In genomic region chr4:108272566-108272965, GRCh38 we compare ENCODE assay signal across 23 cellular contexts.
DNase-seq lines count a peak whose midpoint lies in the region; ATAC-seq, FAIRE-seq and TF ChIP-seq lines count a peak whose summit lies in the region.
"Had no signal": no experiment of that assay in that cellular context is flagged by ENCODE, and none has a peak within 500 bp of the region (broad histone marks: within the 10 kb centered on the region; RNA-seq: fewer than 3 reads in every experiment).

No MANE protein-coding gene starts in this region.

- POLR2A ChIA-PET in K562 (lab: Yijun Ruan, JAX) = interaction anchor here (0.7 kb wide), 1 partner anchor 12 kb away, joined by 3 read pairs; no protein-coding TSS in a partner anchor

- no peaks in the 10 kb centered on the region for H3K79me2 ChIP-seq in K562 (ENCODE audit: control insufficient read depth, insufficient read depth, low read length)

- no peak for TF ChIP-seq CTCF in K562 (IDR thresholded peaks at IDR 0.05 in 2 of 3, conservative IDR thresholded peaks at IDR 0.05 in 1 of 3; ENCODE audit: insufficient read depth in 2 of 3, low read depth in 1 of 3, low read length in 3 of 3)
- no peak for TF ChIP-seq CTCF in suprapubic skin (IDR thresholded peaks at IDR 0.05)

- no peak overlapping the region for H3K14ac ChIP-seq in mesenchymal stem cell (ENCODE audit: low read length in 2 of 2)

- no peak overlapping the region for H2AK5ac ChIP-seq in mesenchymal stem cell (ENCODE audit: low read length, severe bottlenecking)

- H3K23ac ChIP-seq in mesenchymal stem cell (ENCODE audit: low read length in 2 of 2) = no peak overlapping the region

- no peak for FAIRE-seq in K562 (lab: Jason Lieb, UNC)
- FAIRE-seq: A204.1, G401.6, GM12891, H1, pancreas, small intestine had no signal

- no peak for TF ChIP-seq POLR2A in K562 (conservative IDR thresholded peaks at IDR 0.05)
- no peak for TF ChIP-seq POLR2A in suprapubic skin (IDR thresholded peaks at IDR 0.05)

- no peaks in the 10 kb centered on the region for H3K36me3 ChIP-seq in K562 (ENCODE audit: control insufficient read depth, insufficient read depth, low read length)
- no peaks in the 10 kb centered on the region for H3K36me3 ChIP-seq in mesenchymal stem cell (ENCODE audit: control insufficient read depth in 1 of 2, insufficient read depth in 2 of 2, low read depth in 1 of 2, low read length in 2 of 2)
- H3K36me3 ChIP-seq in suprapubic skin = no peaks in the 10 kb centered on the region
- H3K36me3 ChIP-seq: esophagus muscularis mucosa, pancreas, Peyer's patch had no signal

- no peaks in the 10 kb centered on the region for H3K79me1 ChIP-seq in mesenchymal stem cell (replicated peaks; ENCODE audit: low read length, poor library complexity, severe bottlenecking)

- ATAC-seq in K562 (no peak; the same call in 2 of the 3 replicates), HG03196 (IDR thresholded peaks at IDR 0.05; ENCODE audit: unreplicated experiment) (no peak)
- ATAC-seq: left lobe of liver; stimulated activated effector memory CD8-positive, alpha-beta T cell treated with anti-CD3 and anti-CD28 coated beads, Interleukin-12 subunit alpha, Interleukin-12 subunit beta, amount 100 ng/mL, for 72 hours had no signal

- H3K4ac ChIP-seq in mesenchymal stem cell (ENCODE audit: low read depth in 1 of 2, low read length in 2 of 2) = no peak overlapping the region

- no TSS peak for BruUV-seq in K562 (replicated peaks; lab: Mats Ljungman, UMichigan)

- H3K9me1 ChIP-seq in K562 (ENCODE audit: control insufficient read depth, insufficient read depth, low read length) = no peaks in the 10 kb centered on the region

- TF ChIP-seq EP300 in K562 (IDR thresholded peaks at IDR 0.05; ENCODE audit: low read length) = no peak
- no peak for TF ChIP-seq EP300 in suprapubic skin (IDR thresholded peaks at IDR 0.05)

- H3K27me3 ChIP-seq in K562 (ENCODE audit: control insufficient read depth in 2 of 2, insufficient read depth in 2 of 2, low read length in 2 of 2) (no peaks in the 10 kb centered on the region), mesenchymal stem cell (ENCODE audit: control insufficient read depth in 1 of 2, insufficient read depth in 1 of 2, low read length in 2 of 2) (no peaks in the 10 kb centered on the region), suprapubic skin (no peaks in the 10 kb centered on the region)
- H3K27me3 ChIP-seq: esophagus muscularis mucosa, pancreas, Peyer's patch had no signal

- no peak for TF ChIP-seq RAD21 in K562 (CRISPR knock-in tag; conservative IDR thresholded peaks at IDR 0.05 in 1 of 2, IDR thresholded peaks at IDR 0.05 in 1 of 2)

- H3K9me3 ChIP-seq in K562 (replicated peaks; ENCODE audit: control insufficient read depth, insufficient read depth, low read depth, low read length) (no peaks in the 10 kb centered on the region), mesenchymal stem cell (ENCODE audit: control insufficient read depth, low read length) (no peaks in the 10 kb centered on the region), suprapubic skin (no peaks in the 10 kb centered on the region)
- H3K9me3 ChIP-seq: esophagus muscularis mucosa, pancreas, Peyer's patch had no signal

- H3K18ac ChIP-seq in mesenchymal stem cell (ENCODE audit: low read depth in 1 of 2, low read length in 2 of 2) = no peak overlapping the region

- intact Hi-C loops in K562 (cut with micrococcal nuclease) (no loop called here), head of caudate nucleus (cut with DNase I) (no loop called here)

- WGBS in K562 (ENCODE audit: insufficient coverage, low coverage, missing lambda C conversion rate) = 5% methylated on average over 2 of the region's 2 CpGs
- 0% methylated on average over 1 of the region's 2 CpGs for WGBS in mesenchymal stem cell
- 75% methylated on average over 2 of the region's 2 CpGs for WGBS in suprapubic skin

- H3K4me3 ChIP-seq in K562 = no peak overlapping the region
- H3K4me3 ChIP-seq in mesenchymal stem cell (ENCODE audit: insufficient read depth in 1 of 2, low read depth in 1 of 2, low read length in 2 of 2) = no peak overlapping the region
- no peak overlapping the region for H3K4me3 ChIP-seq in suprapubic skin
- H3K4me3 ChIP-seq: esophagus muscularis mucosa, pancreas, Peyer's patch had no signal

- no peaks in the 10 kb centered on the region for H4K20me1 ChIP-seq in K562 (replicated peaks; ENCODE audit: control insufficient read depth, insufficient read depth, low read length)

- H2BK15ac ChIP-seq in mesenchymal stem cell (ENCODE audit: low read depth, poor library complexity, severe bottlenecking) = no peak overlapping the region

- H2BK120ac ChIP-seq in mesenchymal stem cell (ENCODE audit: low read depth, low read length) = no peak overlapping the region

- H3K4me2 ChIP-seq in K562 (ENCODE audit: insufficient read depth, low read length) = no peak overlapping the region
- H3K4me2 ChIP-seq in mesenchymal stem cell (ENCODE audit: low read length, poor library complexity, severe bottlenecking) = no peak overlapping the region

- H2AFZ ChIP-seq in K562 (ENCODE audit: low read depth, low read length) (no peak overlapping the region), mesenchymal stem cell (ENCODE audit: low read depth, low read length) (no peak overlapping the region)

- no peak overlapping the region for H2BK12ac ChIP-seq in mesenchymal stem cell (ENCODE audit: low read length in 2 of 2)

- H3K9ac ChIP-seq in K562 (ENCODE audit: insufficient read depth in 1 of 2, low read depth in 2 of 2, low read length in 2 of 2) = no peak overlapping the region
- H3K9ac ChIP-seq in mesenchymal stem cell (ENCODE audit: low read length) = no peak overlapping the region

- H3K4me1 ChIP-seq in K562 (replicated peaks in 1 of 2; ENCODE audit: control insufficient read depth in 2 of 2, insufficient read depth in 2 of 2, low read length in 2 of 2) = peaks cover 0 to 4% of the 10 kb centered on the region in 2 experiments; a peak in 1 of 5 replicates
- peaks cover 2% of the 10 kb centered on the region for H3K4me1 ChIP-seq in mesenchymal stem cell (ENCODE audit: control insufficient read depth, insufficient read depth, low read depth, low read length)
- no peaks in the 10 kb centered on the region for H3K4me1 ChIP-seq in suprapubic skin
- H3K4me1 ChIP-seq: esophagus muscularis mucosa, pancreas, Peyer's patch had no signal

- H2BK5ac ChIP-seq in mesenchymal stem cell (ENCODE audit: low read depth, low read length, poor library complexity, severe bottlenecking) = no peak overlapping the region

- H3K27ac ChIP-seq in K562 (ENCODE audit: extremely low read depth, low read depth, low read length) (no peak overlapping the region), mesenchymal stem cell (ENCODE audit: low read length, poor library complexity, severe bottlenecking) (no peak overlapping the region), suprapubic skin (no peak overlapping the region)
- H3K27ac ChIP-seq: esophagus muscularis mucosa, pancreas, Peyer's patch had no signal

- in situ Hi-C loops in K562 (cut with MboI) = no loop called here

- no peak overlapping the region for H4K91ac ChIP-seq in mesenchymal stem cell (ENCODE audit: low read length)

- H4K8ac ChIP-seq in mesenchymal stem cell (ENCODE audit: low read length) = no peak overlapping the region

- peak; percentile 13 for DNase-seq in NCI-H1092 treated with DMSO at 0.1 percent for 48 hours (lab: John Stamatoyannopoulos, UW)
- no peak for DNase-seq in NCI-H1092 (lab: John Stamatoyannopoulos, UW)
- peak; percentile 80 for DNase-seq in M059J (ENCODE audit: low read depth)
- peak in 1 of 4 experiments; percentile 9 for DNase-seq in K562 (ENCODE audit: extremely low read depth in 1 of 4, low spot score in 3 of 4)
- peak; percentile 87 for DNase-seq in mesenchymal stem cell
- DNase-seq in head of caudate nucleus = no peak
- DNase-seq in suprapubic skin (ENCODE audit: low spot score in 2 of 2) = no peak
- DNase-seq: activated CD4-positive, alpha-beta memory T cell treated with anti-CD3 and anti-CD28 coated beads for 36 hours; CD4-positive, alpha-beta T cell; dermis blood vessel endothelial cell; hypothalamus; NCI-H446; pancreas; Peyer's patch; small intestine had no signal

- CTCF ChIA-PET in K562 (lab: Yijun Ruan, JAX; ENCODE audit: low intra/inter-chr PET ratio) = no interaction called here

TF ChIP-seq in K562, 482 proteins besides CTCF, POLR2A, EP300 and RAD21 (continues in another document):
- TF ChIP-seq ZNF354B (CRISPR knock-in tag; IDR thresholded peaks at IDR 0.05) (no peak), BACH1 (tag; IDR thresholded peaks at IDR 0.05) (peak; percentile 32; the same call in 1 of the 2 replicates), ZNF766 (CRISPR knock-in tag; conservative IDR thresholded peaks at IDR 0.05) (0 out of 2 replicates have a peak, but pooled peaks have one; percentile 32), CBFA2T3 (IDR thresholded peaks at IDR 0.05) (no peak), NCOA1 (IDR thresholded peaks at IDR 0.05; ENCODE audit: low read depth) (no peak)
- TF ChIP-seq, protein P1, sequence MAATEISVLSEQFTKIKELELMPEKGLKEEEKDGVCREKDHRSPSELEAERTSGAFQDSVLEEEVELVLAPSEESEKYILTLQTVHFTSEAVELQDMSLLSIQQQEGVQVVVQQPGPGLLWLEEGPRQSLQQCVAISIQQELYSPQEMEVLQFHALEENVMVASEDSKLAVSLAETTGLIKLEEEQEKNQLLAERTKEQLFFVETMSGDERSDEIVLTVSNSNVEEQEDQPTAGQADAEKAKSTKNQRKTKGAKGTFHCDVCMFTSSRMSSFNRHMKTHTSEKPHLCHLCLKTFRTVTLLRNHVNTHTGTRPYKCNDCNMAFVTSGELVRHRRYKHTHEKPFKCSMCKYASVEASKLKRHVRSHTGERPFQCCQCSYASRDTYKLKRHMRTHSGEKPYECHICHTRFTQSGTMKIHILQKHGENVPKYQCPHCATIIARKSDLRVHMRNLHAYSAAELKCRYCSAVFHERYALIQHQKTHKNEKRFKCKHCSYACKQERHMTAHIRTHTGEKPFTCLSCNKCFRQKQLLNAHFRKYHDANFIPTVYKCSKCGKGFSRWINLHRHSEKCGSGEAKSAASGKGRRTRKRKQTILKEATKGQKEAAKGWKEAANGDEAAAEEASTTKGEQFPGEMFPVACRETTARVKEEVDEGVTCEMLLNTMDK (IDR thresholded peaks at IDR 0.05; ENCODE audit: borderline replicate concordance, insufficient read depth, low read depth, low read length, poor library complexity, severe bottlenecking) = no peak
- TF ChIP-seq, protein P2, sequence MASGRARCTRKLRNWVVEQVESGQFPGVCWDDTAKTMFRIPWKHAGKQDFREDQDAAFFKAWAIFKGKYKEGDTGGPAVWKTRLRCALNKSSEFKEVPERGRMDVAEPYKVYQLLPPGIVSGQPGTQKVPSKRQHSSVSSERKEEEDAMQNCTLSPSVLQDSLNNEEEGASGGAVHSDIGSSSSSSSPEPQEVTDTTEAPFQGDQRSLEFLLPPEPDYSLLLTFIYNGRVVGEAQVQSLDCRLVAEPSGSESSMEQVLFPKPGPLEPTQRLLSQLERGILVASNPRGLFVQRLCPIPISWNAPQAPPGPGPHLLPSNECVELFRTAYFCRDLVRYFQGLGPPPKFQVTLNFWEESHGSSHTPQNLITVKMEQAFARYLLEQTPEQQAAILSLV (tag; IDR thresholded peaks at IDR 0.05) = no peak

Comparison
In these comparisons a context has a peak if more than half of its experiments do, and no peak if none do; other contexts are left out.
1. DNase-seq: peak in NCI-H1092 treated with DMSO at 0.1 percent for 48 hours (single experiment), M059J (single experiment) and mesenchymal stem cell (single experiment); none in NCI-H1092 (single experiment), head of caudate nucleus (0 of 42) and suprapubic skin (0 of 2).